ENCODE assay signal across 8 cellular contexts in the genomic region with DNA sequence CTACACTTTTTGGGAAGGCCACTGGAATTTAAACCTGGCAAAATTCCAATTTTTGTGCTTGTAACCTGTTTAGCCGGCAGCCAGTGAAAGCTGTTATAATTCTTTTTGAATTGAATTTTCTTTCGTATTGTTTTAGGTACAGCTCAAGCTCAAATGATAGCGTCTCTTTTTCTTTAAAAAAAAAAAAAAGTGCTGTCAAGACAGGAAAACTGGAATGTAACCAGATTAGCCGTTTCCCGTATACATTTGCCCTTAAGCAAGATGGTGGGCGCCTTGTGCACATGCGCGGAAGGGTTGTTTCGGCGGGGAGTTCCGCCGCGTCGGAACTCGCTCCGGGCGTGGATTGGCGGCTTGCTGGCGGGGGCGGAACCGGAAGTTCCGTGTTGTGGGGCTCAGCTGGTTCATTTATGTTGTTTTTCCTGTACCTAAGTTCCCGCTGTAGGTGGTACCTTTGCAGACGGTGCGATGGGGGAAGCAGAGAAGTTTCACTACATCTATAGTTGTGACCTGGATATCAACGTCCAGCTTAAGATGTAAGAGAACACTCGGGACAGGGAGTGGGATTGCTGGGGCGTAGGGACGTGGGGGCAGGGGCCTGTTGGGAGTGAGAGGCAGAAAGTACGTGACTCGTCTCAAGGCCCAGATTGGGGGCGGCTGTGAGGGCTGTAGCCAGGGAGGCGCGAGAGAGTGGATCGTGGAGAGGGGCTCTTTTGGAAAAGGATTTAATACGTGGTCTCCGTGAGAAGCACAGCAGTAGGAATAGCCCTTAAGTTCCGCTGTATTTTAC. TPM values are rescaled to one million over a fixed set of nuclear protein-coding genes. Genes with fewer than 3 reads are reported as not detected.
A peak's percentile ranks its signal among the peaks of the same experiment; 100 is the strongest.
DNase-seq lines count a peak whose midpoint lies in the region; ATAC-seq and TF ChIP-seq lines count a peak whose summit lies in the region.

A gene (plus strand): TSS at position 408 of the 787 bp plus-strand sequence. CDS start 58 bp downstream, at position 466.

- H3K27ac Mint-ChIP-seq in activated T-helper 2 cell treated with anti-CD3 and anti-CD28 coated beads, Interferon-gamma antibody, Interleukin-2, Interleukin-4, amounts not matched to agents 10 μg/mL and 5 μg/mL and 100 μg/mL, durations not matched to agents 14 hours and 24 hours and 36 hours: peak within 1 kb of the TSS; percentile 98
- H3K27ac Mint-ChIP-seq in naive thymus-derived CD8-positive, alpha-beta T cell: peak within 1 kb of the TSS; percentile 95 to 100 (median 99)

- H3K4me1 Mint-ChIP-seq in activated T-helper 2 cell treated with anti-CD3 and anti-CD28 coated beads, Interferon-gamma antibody, Interleukin-2, Interleukin-4, amounts not matched to agents 10 μg/mL and 5 μg/mL and 100 μg/mL, durations not matched to agents 14 hours and 24 hours and 36 hours (ENCODE audit: low read depth): peaks cover 23% of the 10 kb centered on the region
- H3K4me1 Mint-ChIP-seq in naive thymus-derived CD8-positive, alpha-beta T cell: peaks cover 22 to 43% (median 42%) of the 10 kb centered on the region in 4 donors

- H3K4me3 Mint-ChIP-seq in activated T-helper 2 cell treated with anti-CD3 and anti-CD28 coated beads, Interferon-gamma antibody, Interleukin-2, Interleukin-4, amounts not matched to agents 10 μg/mL and 5 μg/mL and 100 μg/mL, durations not matched to agents 14 hours and 24 hours and 36 hours (ENCODE audit: low read depth): peak within 1 kb of the TSS; percentile 100
- peak within 1 kb of the TSS; percentile 99 to 100 (median 100) for H3K4me3 Mint-ChIP-seq in naive thymus-derived CD8-positive, alpha-beta T cell

- H3K27me3 Mint-ChIP-seq in activated T-helper 2 cell treated with anti-CD3 and anti-CD28 coated beads, Interferon-gamma antibody, Interleukin-2, Interleukin-4, amounts not matched to agents 10 μg/mL and 5 μg/mL and 100 μg/mL, durations not matched to agents 14 hours and 24 hours and 36 hours (ENCODE audit: low read depth): peaks cover 3% of the 10 kb centered on the region
- H3K27me3 Mint-ChIP-seq in naive thymus-derived CD8-positive, alpha-beta T cell: peaks cover 0 to 6% (median 2%) of the 10 kb centered on the region in 5 donors

- H3K36me3 Mint-ChIP-seq in activated T-helper 2 cell treated with anti-CD3 and anti-CD28 coated beads, Interferon-gamma antibody, Interleukin-2, Interleukin-4, amounts not matched to agents 10 μg/mL and 5 μg/mL and 100 μg/mL, durations not matched to agents 14 hours and 24 hours and 36 hours (ENCODE audit: low read depth): peaks cover 26% of the 10 kb centered on the region
- peaks cover 4 to 24% (median 21%) of the 10 kb centered on the region in 3 donors for H3K36me3 Mint-ChIP-seq in naive thymus-derived CD8-positive, alpha-beta T cell

- intact Hi-C loops in activated T-helper 2 cell treated with anti-CD3 and anti-CD28 coated beads, Interferon-gamma antibody, Interleukin-2, Interleukin-4, amounts not matched to agents 10 μg/mL and 5 μg/mL and 100 μg/mL, durations not matched to agents 14 hours and 24 hours and 36 hours (cut with micrococcal nuclease): loop anchor here (1.0 to 2.0 kb wide), 3 partner anchors 20 to 48 kb away; no protein-coding TSS in a partner anchor

- H3K4me1 ChIP-seq in RWPE2 (ENCODE audit: insufficient read depth, poor library complexity, severe bottlenecking): peaks cover 3% of the 10 kb centered on the region

- H3K27me3 ChIP-seq in RWPE2 (ENCODE audit: insufficient read depth, poor library complexity, severe bottlenecking): no peaks in the 10 kb centered on the region

- peaks cover 34% of the 10 kb centered on the region for H3K36me3 ChIP-seq in RWPE2 (ENCODE audit: low read depth)

- ATAC-seq in RWPE2 (ENCODE audit: low read depth): peak; percentile 93
- ATAC-seq in naive thymus-derived CD8-positive, alpha-beta T cell: peak; percentile 93 to 96

- POLR2A ChIA-PET in naive thymus-derived CD8-positive, alpha-beta T cell (lab: Charles Lee): no interaction called here

- no peaks in the 10 kb centered on the region for H3K9me3 Mint-ChIP-seq in activated T-helper 2 cell treated with anti-CD3 and anti-CD28 coated beads, Interferon-gamma antibody, Interleukin-2, Interleukin-4, amounts not matched to agents 10 μg/mL and 5 μg/mL and 100 μg/mL, durations not matched to agents 14 hours and 24 hours and 36 hours
- no peaks in the 10 kb centered on the region for H3K9me3 Mint-ChIP-seq in naive thymus-derived CD8-positive, alpha-beta T cell

- H3K9me3 ChIP-seq in RWPE2 (ENCODE audit: severe bottlenecking): no peaks in the 10 kb centered on the region

- H3K4me3 ChIP-seq in RWPE2 (ENCODE audit: severe bottlenecking) (peak within 1 kb of the TSS; percentile 68), fibroblast of mammary gland (ENCODE audit: control insufficient read depth, low read depth, low read length) (peak within 1 kb of the TSS; percentile 97)

- TF ChIP-seq CTCF in RWPE2 (IDR thresholded peaks at IDR 0.05; ENCODE audit: poor library complexity, severe bottlenecking): no peak
- TF ChIP-seq CTCF in fibroblast of mammary gland (conservative IDR thresholded peaks at IDR 0.05; ENCODE audit: control insufficient read depth, insufficient read depth, low read depth, low read length): no peak

- H3K27ac ChIP-seq in RWPE2 (ENCODE audit: poor library complexity, severe bottlenecking): no peak within 1 kb of the TSS

- peak; percentile 97 for DNase-seq in EH (ENCODE audit: low read depth)
- peak; percentile 95 for DNase-seq in H4 (ENCODE audit: low spot score)
- DNase-seq in LoVo (ENCODE audit: low spot score): peak; percentile 94
- DNase-seq in RWPE2 (ENCODE audit: low spot score): peak; percentile 90
- peak; percentile 93 for DNase-seq in activated T-helper 2 cell treated with anti-CD3 and anti-CD28 coated beads, Interferon-gamma antibody, Interleukin-2, Interleukin-4, amounts not matched to agents 10 μg/mL and 5 μg/mL and 100 μg/mL, durations not matched to agents 14 hours and 24 hours and 36 hours (ENCODE audit: low spot score)
- peak; percentile 97 for DNase-seq in fibroblast of mammary gland (ENCODE audit: low read depth)
- peak; percentile 90 to 99 (median 96) for DNase-seq in naive thymus-derived CD8-positive, alpha-beta T cell
- DNase-seq in stimulated activated naive CD4-positive, alpha-beta T cell (lab: John Stamatoyannopoulos, UW): peak; percentile 92 to 98 (median 96)

RNA-seq across cellular contexts. Expression of the gene that starts here (rescaled TPM):
- total RNA-seq in H4 (2014; rRNA removed; shearing (Covaris generic)): 24.8 and 44.5 TPM in 2 replicates
- total RNA-seq in activated T-helper 2 cell treated with anti-CD3 and anti-CD28 coated beads, Interferon-gamma antibody, Interleukin-2, Interleukin-4, amounts not matched to agents 10 μg/mL and 5 μg/mL and 100 μg/mL, durations not matched to agents 14 hours and 24 hours and 36 hours: 50.4 and 51.6 TPM in 2 replicates
- total RNA-seq in naive thymus-derived CD8-positive, alpha-beta T cell: 10 to 100 TPM; 67.9 to 73.0 TPM
- polyA plus RNA-seq in naive thymus-derived CD8-positive, alpha-beta T cell: 10 to 100 TPM; 25.1 to 38.8 (median 35.0) TPM
